8 cellular contexts compared by ENCODE assay signal in the genomic region with DNA sequence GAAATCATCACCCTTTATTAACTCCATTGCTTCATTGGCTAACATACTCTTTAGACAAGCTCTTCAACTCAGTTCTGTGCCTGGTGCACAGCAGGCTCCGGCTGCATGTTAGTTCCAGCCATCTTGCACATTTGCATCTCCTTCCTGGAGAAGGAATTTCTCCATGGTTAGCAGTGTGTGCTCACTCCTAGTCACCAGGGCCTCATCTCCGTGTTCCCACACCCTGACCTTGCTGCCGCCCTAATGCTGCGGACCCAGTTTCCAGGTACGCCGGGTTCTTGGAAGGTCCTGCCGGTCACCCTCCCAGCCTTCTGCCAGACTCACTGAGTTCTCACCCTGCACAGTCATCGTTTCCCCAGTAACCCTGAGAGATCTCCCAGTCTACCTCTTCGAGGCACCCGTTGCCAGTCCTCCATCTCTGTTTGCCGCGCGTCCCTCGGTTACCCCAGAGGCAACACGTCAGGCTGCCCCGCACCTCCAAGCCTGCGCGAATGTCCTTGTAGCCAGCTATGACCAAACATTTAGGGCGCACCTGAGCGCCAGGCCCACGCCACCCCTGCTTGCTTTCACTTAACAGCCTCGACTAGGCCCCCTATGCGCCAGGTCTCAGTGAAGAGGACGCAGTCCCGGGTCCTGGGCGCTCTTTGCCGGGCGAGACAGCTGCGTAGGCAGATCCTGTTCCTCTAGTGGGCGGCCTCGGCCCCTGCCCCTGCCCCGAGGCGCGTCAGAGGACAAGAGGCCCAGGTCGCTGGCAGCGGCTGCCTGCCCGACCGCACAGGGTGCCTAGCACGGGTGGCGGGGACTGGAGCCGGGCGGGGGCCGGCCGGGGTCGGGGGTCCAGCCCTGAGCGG. TPM values are rescaled to one million over a fixed set of nuclear protein-coding genes. Genes with fewer than 3 reads are reported as not detected.
DNase-seq lines count a peak whose midpoint lies in the region; ATAC-seq and TF ChIP-seq lines count a peak whose summit lies in the region.

No MANE protein-coding gene starts in this region.

- H3K4me3 ChIP-seq in lower leg skin (ENCODE audit: low read depth, poor library complexity, severe bottlenecking): peak overlapping the region; percentile 75

- CTCF ChIA-PET in activated CD4-positive, alpha-beta T cell treated with anti-CD3 and anti-CD28 coated beads, Interleukin-2, amount 10 ng/mL, durations not matched to agents 7 days and 5 days (lab: Charles Lee): interaction anchor here (0.7 to 1.1 kb wide), 2 partner anchors 10 to 257 kb away, joined by 4 to 5 read pairs; no protein-coding TSS in a partner anchor

- WGBS in lower leg skin, 2 donors: 0 to 1% methylated on average over 34 of the region's 46 CpGs

- POLR2A ChIA-PET in activated CD4-positive, alpha-beta T cell treated with anti-CD3 and anti-CD28 coated beads, Interleukin-2, amount 10 ng/mL, durations not matched to agents 7 days and 5 days (lab: Charles Lee): interaction anchor here (1.6 kb wide), 1 partner anchor 32 kb away, joined by 6 read pairs; the partner anchor contains the start of gene SEC11A

- H3K27ac Mint-ChIP-seq in activated CD4-positive, alpha-beta T cell treated with anti-CD3 and anti-CD28 coated beads, Interleukin-2, amount 10 ng/mL, durations not matched to agents 7 days and 5 days: peak overlapping the region; percentile 93
- H3K27ac Mint-ChIP-seq in dendritic cell treated with granulocyte-macrophage colony-stimulating factor and Interleukin-4, amounts not matched to agents 40 ng/mL and 50 ng/mL, for 4 days: peak overlapping the region; percentile 98

- H3K36me3 Mint-ChIP-seq in activated CD4-positive, alpha-beta T cell treated with anti-CD3 and anti-CD28 coated beads, Interleukin-2, amount 10 ng/mL, durations not matched to agents 7 days and 5 days (ENCODE audit: low read depth): peaks cover 27% of the 10 kb centered on the region
- H3K36me3 Mint-ChIP-seq in dendritic cell treated with granulocyte-macrophage colony-stimulating factor and Interleukin-4, amounts not matched to agents 40 ng/mL and 50 ng/mL, for 4 days (ENCODE audit: low read depth): peaks cover 40% of the 10 kb centered on the region

- H3K27me3 Mint-ChIP-seq in activated CD4-positive, alpha-beta T cell treated with anti-CD3 and anti-CD28 coated beads, Interleukin-2, amount 10 ng/mL, durations not matched to agents 7 days and 5 days: no peaks in the 10 kb centered on the region
- no peaks in the 10 kb centered on the region for H3K27me3 Mint-ChIP-seq in dendritic cell treated with granulocyte-macrophage colony-stimulating factor and Interleukin-4, amounts not matched to agents 40 ng/mL and 50 ng/mL, for 4 days

- H3K4me3 Mint-ChIP-seq in activated CD4-positive, alpha-beta T cell treated with anti-CD3 and anti-CD28 coated beads, Interleukin-2, amount 10 ng/mL, durations not matched to agents 7 days and 5 days: peak overlapping the region; percentile 84
- H3K4me3 Mint-ChIP-seq in dendritic cell treated with granulocyte-macrophage colony-stimulating factor and Interleukin-4, amounts not matched to agents 40 ng/mL and 50 ng/mL, for 4 days: peak overlapping the region; percentile 97

- no peak for TF ChIP-seq CTCF in lower leg skin (IDR thresholded peaks at IDR 0.05)

- no peaks in the 10 kb centered on the region for H3K9me3 Mint-ChIP-seq in activated CD4-positive, alpha-beta T cell treated with anti-CD3 and anti-CD28 coated beads, Interleukin-2, amount 10 ng/mL, durations not matched to agents 7 days and 5 days
- H3K9me3 Mint-ChIP-seq in dendritic cell treated with granulocyte-macrophage colony-stimulating factor and Interleukin-4, amounts not matched to agents 40 ng/mL and 50 ng/mL, for 4 days: no peaks in the 10 kb centered on the region

- intact Hi-C loops in dendritic cell treated with granulocyte-macrophage colony-stimulating factor and Interleukin-4, amounts not matched to agents 40 ng/mL and 50 ng/mL, for 4 days (cut with micrococcal nuclease): loop anchor here (1.0 kb wide), 3 partner anchors 10 to 93 kb away; partner anchors contain the start of genes SEC11A and WDR73
- intact Hi-C loops in lower leg skin (cut with DNase I; ENCODE audit: low total_unique reads): no loop called here

- no peak for TF ChIP-seq POLR2A in lower leg skin (IDR thresholded peaks at IDR 0.05)

- H3K4me1 Mint-ChIP-seq in activated CD4-positive, alpha-beta T cell treated with anti-CD3 and anti-CD28 coated beads, Interleukin-2, amount 10 ng/mL, durations not matched to agents 7 days and 5 days: peaks cover 57% of the 10 kb centered on the region
- peaks cover 68% of the 10 kb centered on the region for H3K4me1 Mint-ChIP-seq in dendritic cell treated with granulocyte-macrophage colony-stimulating factor and Interleukin-4, amounts not matched to agents 40 ng/mL and 50 ng/mL, for 4 days (ENCODE audit: low read depth)

- DNase-seq in SIG-M5 treated with dmso at 0.1 percent for 504 hours (lab: John Stamatoyannopoulos, UW; ENCODE audit: unreplicated experiment) (peak; percentile 73), SIG-M5 (lab: John Stamatoyannopoulos, UW) (no peak), NCI-H226 (peak; percentile 73), lower leg skin (ENCODE audit: low spot score in 2 of 2) (peak; percentile 53 to 95)
- DNase-seq in activated CD4-positive, alpha-beta T cell treated with anti-CD3 and anti-CD28 coated beads, Interleukin-2, amount 10 ng/mL, durations not matched to agents 7 days and 5 days: peak; percentile 75
- peak; percentile 75 for DNase-seq in stimulated activated CD4-positive, alpha-beta T cell treated with anti-CD3 and anti-CD28 coated beads, Interleukin-4, amount 100 ng/mL, for 24 hours

- peak; percentile 32 for ATAC-seq in HG02970 (IDR thresholded peaks at IDR 0.05; ENCODE audit: low FRiP score, unreplicated experiment)

RNA-seq across cellular contexts. Expression of gene ZNF592, which starts 0.7 kb away (rescaled TPM):
- total RNA-seq in activated CD4-positive, alpha-beta T cell treated with anti-CD3 and anti-CD28 coated beads, Interleukin-2, amount 10 ng/mL, durations not matched to agents 7 days and 5 days: 10 to 100 TPM; 44.3 to 51.9 TPM
- 10 to 100 TPM; 15.8 to 25.5 (median 21.1) TPM for total RNA-seq in lower leg skin

RNA-seq across cellular contexts. Expression of gene SEC11A, which starts 31.7 kb away (rescaled TPM):
- total RNA-seq in activated CD4-positive, alpha-beta T cell treated with anti-CD3 and anti-CD28 coated beads, Interleukin-2, amount 10 ng/mL, durations not matched to agents 7 days and 5 days: 100 to 1,000 TPM; 110 to 119 TPM
- 10 to 100 TPM; 44.0 to 88.4 (median 63.1) TPM for total RNA-seq in lower leg skin
